ENCODE assay signal across 21 cellular contexts in the genomic region with DNA sequence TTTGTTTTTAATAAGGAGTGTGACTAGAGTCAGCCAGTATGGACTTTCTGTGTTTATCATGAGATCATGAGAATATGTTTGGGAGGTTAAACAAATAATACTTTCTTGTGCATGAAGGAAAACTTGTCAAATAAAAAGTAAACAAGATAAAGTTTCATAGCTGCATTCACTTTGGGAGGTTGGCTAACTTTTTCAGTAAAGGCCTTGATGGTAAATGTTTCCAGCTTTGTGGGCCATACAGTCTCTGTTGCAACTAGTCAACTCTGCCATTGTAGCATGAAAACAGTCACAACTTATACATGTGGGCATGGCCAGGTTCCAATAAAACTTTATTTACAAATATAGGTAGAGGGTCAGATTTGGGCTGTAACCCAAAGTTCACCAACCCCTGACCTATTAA.
DNase-seq lines count a peak whose midpoint lies in the region; ATAC-seq and TF ChIP-seq lines count a peak whose summit lies in the region.
"Had no signal": no experiment of that assay in that cellular context is flagged by ENCODE, and none has a peak within 500 bp of the region (broad histone marks: within the 10 kb centered on the region; RNA-seq: fewer than 3 reads in every experiment).

No MANE protein-coding gene starts in this region.

- H3K27ac Mint-ChIP-seq in activated CD4-positive, alpha-beta T cell treated with anti-CD3 and anti-CD28 coated beads, Interleukin-2, amount 10 ng/mL, durations not matched to agents 7 days and 5 days: no peak overlapping the region
- H3K27ac Mint-ChIP-seq: B cell; CD4-positive, CD25-positive, alpha-beta regulatory T cell; CD8-positive, alpha-beta T cell; GM23338; H9 had no signal

- no peaks in the 10 kb centered on the region for H3K36me3 Mint-ChIP-seq in activated T-cell treated with anti-CD3 and anti-CD28 coated beads, Interleukin-2, amount 50 U/mL, for 4 hours (ENCODE audit: insufficient read depth)
- H3K36me3 Mint-ChIP-seq in activated CD4-positive, alpha-beta T cell treated with anti-CD3 and anti-CD28 coated beads, Interleukin-2, amount 10 ng/mL, durations not matched to agents 7 days and 5 days (ENCODE audit: low read depth): no peaks in the 10 kb centered on the region
- H3K36me3 Mint-ChIP-seq: CD4-positive, CD25-positive, alpha-beta regulatory T cell; CD8-positive, alpha-beta T cell had no signal

- POLR2A ChIA-PET in PC-3 (lab: Charles Lee; ENCODE audit: unreplicated experiment): no interaction called here
- POLR2A ChIA-PET in activated CD4-positive, alpha-beta T cell treated with anti-CD3 and anti-CD28 coated beads, Interleukin-2, amount 10 ng/mL, durations not matched to agents 7 days and 5 days (lab: Charles Lee): no interaction called here

- no peaks in the 10 kb centered on the region for H3K4me1 Mint-ChIP-seq in activated T-cell treated with anti-CD3 and anti-CD28 coated beads, Interleukin-2, amount 50 U/mL, for 4 hours (ENCODE audit: low read depth)
- no peaks in the 10 kb centered on the region for H3K4me1 Mint-ChIP-seq in activated CD4-positive, alpha-beta T cell treated with anti-CD3 and anti-CD28 coated beads, Interleukin-2, amount 10 ng/mL, durations not matched to agents 7 days and 5 days
- H3K4me1 Mint-ChIP-seq: CD4-positive, CD25-positive, alpha-beta regulatory T cell had no signal

- H3K4me1 ChIP-seq in GM23248 (ENCODE audit: insufficient read depth) (peaks cover 22% of the 10 kb centered on the region), PC-3 (ENCODE audit: insufficient read depth, low read length) (peaks cover 15% of the 10 kb centered on the region), mucosa of descending colon (ENCODE audit: low read depth) (no peaks in the 10 kb centered on the region)
- H3K4me1 ChIP-seq: Caco-2 had no signal

- intact Hi-C loops in PC-3 (cut with micrococcal nuclease): no loop called here
- intact Hi-C loops in mucosa of descending colon (cut with DNase I, micrococcal nuclease): no loop called here

- BruUV-seq in PC-3 (replicated peaks; lab: Mats Ljungman, UMichigan): no TSS peak

- no peaks in the 10 kb centered on the region for H3K9me2 ChIP-seq in GM23248 (ENCODE audit: insufficient read depth)
- no peaks in the 10 kb centered on the region for H3K9me2 ChIP-seq in PC-3 (replicated peaks; ENCODE audit: low read length)

- no peak overlapping the region for H3K9ac ChIP-seq in GM23248
- no peak overlapping the region for H3K9ac ChIP-seq in PC-3 (ENCODE audit: low read length)
- H3K9ac ChIP-seq: BLaER1 had no signal

- H3K27ac ChIP-seq in GM23248 (no peak overlapping the region; the same call in 1 of the 2 replicates), PC-3 (ENCODE audit: low read length) (peak overlapping the region; percentile 26)
- H3K27ac ChIP-seq: 22Rv1, BLaER1, C4-2B had no signal

- H2AFZ ChIP-seq in GM23248 (no peak overlapping the region), PC-3 (ENCODE audit: low read length) (no peak overlapping the region)
- H2AFZ ChIP-seq: GM23338 had no signal

- no peaks in the 10 kb centered on the region for H3K9me3 ChIP-seq in GM23248 (ENCODE audit: low read depth)
- H3K9me3 ChIP-seq in PC-3 (ENCODE audit: low read length): no peaks in the 10 kb centered on the region
- H3K9me3 ChIP-seq in mucosa of descending colon: no peaks in the 10 kb centered on the region
- H3K9me3 ChIP-seq: BLaER1, Caco-2 had no signal

- H3F3A ChIP-seq in GM23248 (ENCODE audit: insufficient read depth): peaks cover 15% of the 10 kb centered on the region; the same call in 1 of the 2 replicates
- H3F3A ChIP-seq in PC-3 (ENCODE audit: low read length, unreplicated experiment): no peaks in the 10 kb centered on the region

- peak; percentile 56 for ATAC-seq in PC-3
- ATAC-seq in activated T-cell treated with anti-CD3 and anti-CD28 coated beads, Interleukin-2, amount 50 U/mL, for 4 hours: no peak
- no peak for ATAC-seq in mucosa of descending colon
- ATAC-seq: CD8-positive, alpha-beta T cell; GM23338; HCT116 had no signal

- H3K36me3 ChIP-seq in GM23248 (ENCODE audit: low read depth) (no peaks in the 10 kb centered on the region), PC-3 (ENCODE audit: low read depth, low read length) (peaks cover 32% of the 10 kb centered on the region), mucosa of descending colon (ENCODE audit: low read depth) (no peaks in the 10 kb centered on the region)
- H3K36me3 ChIP-seq: BLaER1 had no signal

- no peaks in the 10 kb centered on the region for H3K27me3 ChIP-seq in GM23248 (replicated peaks; ENCODE audit: insufficient read depth)
- H3K27me3 ChIP-seq in PC-3 (ENCODE audit: low read length): no peaks in the 10 kb centered on the region

- DNase-seq in EH (ENCODE audit: low read depth) (peak; percentile 13), GM23248 (peak; percentile 15), PC-3 (peak; percentile 39), fibroblast of peridontal ligament (ENCODE audit: extremely low read depth) (peak; percentile 47), mucosa of descending colon (no peak), cerebellar nuclear complex (lab: John Stamatoyannopoulos, UW) (no peak)
- no peak for DNase-seq in activated T-cell treated with anti-CD3 and anti-CD28 coated beads, Interleukin-2, amount 50 U/mL, for 4 hours
- DNase-seq in activated CD4-positive, alpha-beta T cell treated with anti-CD3 and anti-CD28 coated beads, Interleukin-2, amount 10 ng/mL, durations not matched to agents 7 days and 5 days: no peak
- DNase-seq: Caco-2; CD4-positive, CD25-positive, alpha-beta regulatory T cell; CD8-positive, alpha-beta T cell; DMS153; DND-41; GF-D8; H9 had no signal

- CTCF ChIA-PET in PC-3 (lab: Charles Lee): no interaction called here
- CTCF ChIA-PET in activated CD4-positive, alpha-beta T cell treated with anti-CD3 and anti-CD28 coated beads, Interleukin-2, amount 10 ng/mL, durations not matched to agents 7 days and 5 days (lab: Charles Lee): no interaction called here

- in situ Hi-C loops in GM23248 (cut with MboI): no loop called here

- TF ChIP-seq CTCF in PC-3 (conservative IDR thresholded peaks at IDR 0.05; ENCODE audit: low read depth, low read length): no peak
- no peak for TF ChIP-seq CTCF in mucosa of descending colon (IDR thresholded peaks at IDR 0.05)

- no peaks in the 10 kb centered on the region for H3K27me3 Mint-ChIP-seq in activated T-cell treated with anti-CD3 and anti-CD28 coated beads, Interleukin-2, amount 50 U/mL, for 4 hours (ENCODE audit: low read depth)
- H3K27me3 Mint-ChIP-seq in activated CD4-positive, alpha-beta T cell treated with anti-CD3 and anti-CD28 coated beads, Interleukin-2, amount 10 ng/mL, durations not matched to agents 7 days and 5 days: no peaks in the 10 kb centered on the region
- H3K27me3 Mint-ChIP-seq: B cell; CD4-positive, CD25-positive, alpha-beta regulatory T cell had no signal

- H3K79me2 ChIP-seq in GM23248 (ENCODE audit: insufficient read depth) (no peaks in the 10 kb centered on the region), PC-3 (ENCODE audit: low read length) (no peaks in the 10 kb centered on the region)

- no peak overlapping the region for H3K4me3 Mint-ChIP-seq in activated T-cell treated with anti-CD3 and anti-CD28 coated beads, Interleukin-2, amount 50 U/mL, for 4 hours
- no peak overlapping the region for H3K4me3 Mint-ChIP-seq in activated CD4-positive, alpha-beta T cell treated with anti-CD3 and anti-CD28 coated beads, Interleukin-2, amount 10 ng/mL, durations not matched to agents 7 days and 5 days
- H3K4me3 Mint-ChIP-seq: B cell; CD4-positive, CD25-positive, alpha-beta regulatory T cell; CD8-positive, alpha-beta T cell; GM23338; H9 had no signal

- H4K20me1 ChIP-seq in GM23248 (ENCODE audit: insufficient read depth): no peaks in the 10 kb centered on the region; the same call in 1 of the 2 replicates
- no peaks in the 10 kb centered on the region for H4K20me1 ChIP-seq in PC-3 (ENCODE audit: low read length)
- H4K20me1 ChIP-seq: BLaER1 had no signal

- H3K4me2 ChIP-seq in GM23248 (ENCODE audit: unreplicated experiment): peak overlapping the region; percentile 9
- H3K4me2 ChIP-seq in PC-3 (ENCODE audit: low read length): no peak overlapping the region
- H3K4me2 ChIP-seq: BLaER1, GM23338 had no signal

- H3K9me3 Mint-ChIP-seq in activated T-cell treated with anti-CD3 and anti-CD28 coated beads, Interleukin-2, amount 50 U/mL, for 4 hours: no peaks in the 10 kb centered on the region
- H3K9me3 Mint-ChIP-seq in activated CD4-positive, alpha-beta T cell treated with anti-CD3 and anti-CD28 coated beads, Interleukin-2, amount 10 ng/mL, durations not matched to agents 7 days and 5 days: no peaks in the 10 kb centered on the region
- H3K9me3 Mint-ChIP-seq: CD8-positive, alpha-beta T cell; GM23338 had no signal

- H3K4me3 ChIP-seq in GM23248 (no peak overlapping the region), PC-3 (ENCODE audit: low read length) (no peak overlapping the region), mucosa of descending colon (no peak overlapping the region)
- H3K4me3 ChIP-seq: BLaER1, GM23338 had no signal

Comparison
In these comparisons a context has a peak if more than half of its experiments do, and no peak if none do; other contexts are left out.
1. DNase-seq: peak in EH (single experiment), GM23248 (single experiment), PC-3 (single experiment) and fibroblast of peridontal ligament (single experiment); none in activated T-cell treated with anti-CD3 and anti-CD28 coated beads, Interleukin-2, amount 50 U/mL, for 4 hours (single experiment), mucosa of descending colon (0 of 3), cerebellar nuclear complex (0 of 2) and activated CD4-positive, alpha-beta T cell treated with anti-CD3 and anti-CD28 coated beads, Interleukin-2, amount 10 ng/mL, durations not matched to agents 7 days and 5 days (single experiment).